ENCODE assay signal across 8 cellular contexts in the genomic region with DNA sequence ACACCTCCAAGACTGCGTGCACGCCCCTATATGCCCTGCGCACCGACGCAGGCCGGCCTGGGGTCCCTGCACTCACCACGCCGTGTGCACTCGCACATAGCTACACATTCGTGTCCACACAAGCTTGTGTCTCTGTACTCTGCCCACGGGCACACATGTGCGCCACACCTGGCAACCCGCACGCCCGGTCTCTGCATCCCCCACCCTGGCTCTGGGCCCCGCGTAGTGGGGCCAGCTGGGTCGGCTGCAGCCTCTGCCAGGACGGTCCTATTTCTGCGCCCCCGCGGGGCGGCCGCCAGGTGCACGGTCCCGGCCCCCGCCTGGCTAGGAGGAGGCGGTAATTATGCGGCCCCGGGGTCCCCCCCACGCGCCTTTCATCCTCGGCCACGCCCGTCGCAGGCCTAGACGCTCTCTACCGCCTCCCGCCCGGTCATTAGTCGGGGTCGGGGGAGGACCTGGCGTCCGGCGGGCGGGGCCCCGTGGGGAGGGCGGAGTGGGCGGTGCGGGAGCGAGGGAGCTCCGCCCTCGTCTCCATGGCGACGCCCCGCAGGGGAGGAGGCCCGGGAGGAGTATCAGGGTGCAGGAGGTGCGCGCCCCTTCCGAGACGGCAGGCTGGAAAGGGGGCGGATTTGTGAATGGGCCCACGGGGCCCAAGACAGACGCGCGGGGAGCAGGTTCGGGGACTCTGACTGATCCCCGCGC. TPM values are rescaled to one million over a fixed set of nuclear protein-coding genes. Genes with fewer than 3 reads are reported as not detected.
DNase-seq lines count a peak whose midpoint lies in the region; ATAC-seq, FAIRE-seq and TF ChIP-seq lines count a peak whose summit lies in the region.

No MANE protein-coding gene starts in this region.

- H3K4me3 ChIP-seq in A549 (peak overlapping the region; percentile 53), mononuclear cell (ENCODE audit: low read length) (peak overlapping the region; percentile 41)

- H3K9me3 Mint-ChIP-seq in stimulated activated effector memory CD8-positive, alpha-beta T cell treated with anti-CD3 and anti-CD28 coated beads, Interleukin-12 subunit alpha, Interleukin-12 subunit beta, amount 100 ng/mL, for 72 hours: no peaks in the 10 kb centered on the region

- H3K27ac Mint-ChIP-seq in stimulated activated effector memory CD8-positive, alpha-beta T cell treated with anti-CD3 and anti-CD28 coated beads, Interleukin-12 subunit alpha, Interleukin-12 subunit beta, amount 100 ng/mL, for 72 hours: peak overlapping the region; percentile 61

- H3K9me3 ChIP-seq in A549: no peaks in the 10 kb centered on the region
- H3K9me3 ChIP-seq in mononuclear cell (ENCODE audit: low read depth, low read length): no peaks in the 10 kb centered on the region

- H3K4me3 Mint-ChIP-seq in stimulated activated effector memory CD8-positive, alpha-beta T cell treated with anti-CD3 and anti-CD28 coated beads, Interleukin-12 subunit alpha, Interleukin-12 subunit beta, amount 100 ng/mL, for 72 hours: peak overlapping the region; percentile 89

- no peak for TF ChIP-seq RAD21 in A549 (conservative IDR thresholded peaks at IDR 0.05 in 1 of 2, IDR thresholded peaks at IDR 0.05 in 1 of 2)

- no peak for TF ChIP-seq POLR2A in A549 (IDR thresholded peaks at IDR 0.05; ENCODE audit: low read length)

- FAIRE-seq in A549 (lab: Jason Lieb, UNC) (no peak), GM18507 (lab: Jason Lieb, UNC) (peak; percentile 88)

- CTCF ChIA-PET in A549 (lab: Yijun Ruan, JAX): interaction anchor here (0.6 to 18.7 kb wide), 17 partner anchors 9 to 290 kb away, joined by 3 to 500 read pairs (median 4); a partner anchor contains a TSS

- POLR2A ChIA-PET in A549 (lab: Yijun Ruan, JAX): interaction anchor here (0.6 to 3.8 kb wide), 7 partner anchors 9 to 417 kb away, joined by 3 to 42 read pairs (median 13); a partner anchor contains a TSS

- peaks cover 65% of the 10 kb centered on the region for H3K36me3 Mint-ChIP-seq in stimulated activated effector memory CD8-positive, alpha-beta T cell treated with anti-CD3 and anti-CD28 coated beads, Interleukin-12 subunit alpha, Interleukin-12 subunit beta, amount 100 ng/mL, for 72 hours

- no peak for TF ChIP-seq CTCF in A549 (IDR thresholded peaks at IDR 0.05)

- 0 out of 5 replicates have a peak, but pooled peaks of 1 of the 2 experiments have one; percentile 14 for TF ChIP-seq EP300 in A549 (IDR thresholded peaks at IDR 0.05)

- peak overlapping the region; percentile 95 for H3K4me2 ChIP-seq in A549

- H3K27me3 ChIP-seq in mononuclear cell (ENCODE audit: insufficient read depth, low read length): no peaks in the 10 kb centered on the region

- ATAC-seq in A549 (peak; percentile 18 to 55), HG03196 (IDR thresholded peaks at IDR 0.05; ENCODE audit: unreplicated experiment) (peak; percentile 32)
- peak; percentile 64 for ATAC-seq in stimulated activated effector memory CD8-positive, alpha-beta T cell treated with anti-CD3 and anti-CD28 coated beads, Interleukin-12 subunit alpha, Interleukin-12 subunit beta, amount 100 ng/mL, for 72 hours

- 1% methylated on average over 17 of the region's 69 CpGs for WGBS in A549 (ENCODE audit: missing lambda C conversion rate)

- H3K4me1 ChIP-seq in A549 (peaks cover 63% of the 10 kb centered on the region), mononuclear cell (ENCODE audit: insufficient read depth, low read length) (peaks cover 92% of the 10 kb centered on the region)

- DNase-seq in A549 (ENCODE audit: low read depth in 1 of 2, low spot score in 1 of 2): peak; percentile 65 to 87
- DNase-seq in GM18507 (ENCODE audit: extremely low spot score, insufficient read length, low read depth): peak; percentile 73
- peak; percentile 79 to 82 for DNase-seq in NOMO-1 (lab: John Stamatoyannopoulos, UW; ENCODE audit: unreplicated experiment in 2 of 2)
- peak; percentile 75 for DNase-seq in activated T-cell treated with anti-CD3 and anti-CD28 coated beads for 1 hour (ENCODE audit: low read depth)
- peak; percentile 91 for DNase-seq in epidermal melanocyte (ENCODE audit: insufficient read length, low spot score)
- DNase-seq in stimulated activated effector memory CD8-positive, alpha-beta T cell treated with anti-CD3 and anti-CD28 coated beads, Interleukin-12 subunit alpha, Interleukin-12 subunit beta, amount 100 ng/mL, for 72 hours (ENCODE audit: low spot score in 2 of 2): peak; percentile 96

- peaks cover 74% of the 10 kb centered on the region for H3K4me1 Mint-ChIP-seq in stimulated activated effector memory CD8-positive, alpha-beta T cell treated with anti-CD3 and anti-CD28 coated beads, Interleukin-12 subunit alpha, Interleukin-12 subunit beta, amount 100 ng/mL, for 72 hours

- peak overlapping the region; percentile 90 to 100 for H3K27ac ChIP-seq in A549

TF ChIP-seq in A549, 52 proteins besides CTCF, POLR2A, EP300 and RAD21 (continues in another document):
- TF ChIP-seq ZSCAN20 (CRISPR knock-in tag; IDR thresholded peaks at IDR 0.05): no peak
- TF ChIP-seq, protein P1, sequence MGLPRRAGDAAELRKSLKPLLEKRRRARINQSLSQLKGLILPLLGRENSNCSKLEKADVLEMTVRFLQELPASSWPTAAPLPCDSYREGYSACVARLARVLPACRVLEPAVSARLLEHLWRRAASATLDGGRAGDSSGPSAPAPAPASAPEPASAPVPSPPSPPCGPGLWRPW (IDR thresholded peaks at IDR 0.05): no peak
- TF ChIP-seq TP53 (CRISPR knock-in tag; IDR thresholded peaks at IDR 0.05): no peak
- TF ChIP-seq NFE2L2 (conservative IDR thresholded peaks at IDR 0.05; ENCODE audit: low read length): no peak
- TF ChIP-seq, protein P2, sequence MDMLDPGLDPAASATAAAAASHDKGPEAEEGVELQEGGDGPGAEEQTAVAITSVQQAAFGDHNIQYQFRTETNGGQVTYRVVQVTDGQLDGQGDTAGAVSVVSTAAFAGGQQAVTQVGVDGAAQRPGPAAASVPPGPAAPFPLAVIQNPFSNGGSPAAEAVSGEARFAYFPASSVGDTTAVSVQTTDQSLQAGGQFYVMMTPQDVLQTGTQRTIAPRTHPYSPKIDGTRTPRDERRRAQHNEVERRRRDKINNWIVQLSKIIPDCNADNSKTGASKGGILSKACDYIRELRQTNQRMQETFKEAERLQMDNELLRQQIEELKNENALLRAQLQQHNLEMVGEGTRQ (IDR thresholded peaks at IDR 0.05): no peak
- TF ChIP-seq, protein P3, sequence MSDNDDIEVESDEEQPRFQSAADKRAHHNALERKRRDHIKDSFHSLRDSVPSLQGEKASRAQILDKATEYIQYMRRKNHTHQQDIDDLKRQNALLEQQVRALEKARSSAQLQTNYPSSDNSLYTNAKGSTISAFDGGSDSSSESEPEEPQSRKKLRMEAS (IDR thresholded peaks at IDR 0.05): peak; percentile 49; the same call in 1 of the 2 replicates
- TF ChIP-seq, protein P4, sequence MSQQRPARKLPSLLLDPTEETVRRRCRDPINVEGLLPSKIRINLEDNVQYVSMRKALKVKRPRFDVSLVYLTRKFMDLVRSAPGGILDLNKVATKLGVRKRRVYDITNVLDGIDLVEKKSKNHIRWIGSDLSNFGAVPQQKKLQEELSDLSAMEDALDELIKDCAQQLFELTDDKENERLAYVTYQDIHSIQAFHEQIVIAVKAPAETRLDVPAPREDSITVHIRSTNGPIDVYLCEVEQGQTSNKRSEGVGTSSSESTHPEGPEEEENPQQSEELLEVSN (IDR thresholded peaks at IDR 0.05; ENCODE audit: borderline replicate concordance, low read depth): peak; percentile 41; the same call in 1 of the 2 replicates
- TF ChIP-seq FOSB (CRISPR knock-in tag; IDR thresholded peaks at IDR 0.05): no peak
- TF ChIP-seq NR3C1 (IDR thresholded peaks at IDR 0.05): no peak
- TF ChIP-seq KDM5A (IDR thresholded peaks at IDR 0.05): no peak
- no peak for TF ChIP-seq BHLHE40 (IDR thresholded peaks at IDR 0.05; ENCODE audit: low read depth, low read length)
- 0 out of 2 replicates have a peak, but pooled peaks have one; percentile 58 for TF ChIP-seq HOXA7 (CRISPR knock-in tag; IDR thresholded peaks at IDR 0.05)

RNA-seq across cellular contexts. Expression of a gene that starts 2.9 kb away (rescaled TPM):
- polyA plus RNA-seq in A549 (2011; rRNA removed): 92.4 and 151 TPM in 2 replicates
- 111 and 147 TPM in 2 replicates for polyA plus RNA-seq in A549 (2012; cell fraction: cytosol; rRNA removed)
- 246 and 410 TPM in 2 replicates for polyA plus RNA-seq in A549 (2012; cell fraction: nucleus; rRNA removed)
- 178 to 201 TPM (median 189 TPM) in 3 replicates for polyA plus RNA-seq in A549 (2017; fragmentation: RNase III; extraction: RNeasy Plus Mini Kit Qiagen cat#74134 plus additional on column Dnase treatment)
- 38.3 and 44.0 TPM in 2 replicates for polyA minus RNA-seq in A549 (2011; rRNA and poly(A)+ RNA removed)
- 455 TPM for total RNA-seq in mononuclear cell

RNA-seq across cellular contexts. Expression of a gene that starts 9.1 kb away (rescaled TPM):
- polyA plus RNA-seq in A549 (2011; rRNA removed) (22.7 and 24.8 TPM in 2 replicates), A549 (2017; fragmentation: RNase III; extraction: RNeasy Plus Mini Kit Qiagen cat#74134 plus additional on column Dnase treatment) (35.6 to 37.6 TPM (median 37.1 TPM) in 3 replicates)
- 96.5 and 113 TPM in 2 replicates for polyA plus RNA-seq in A549 (2012; cell fraction: cytosol; rRNA removed)
- polyA plus RNA-seq in A549 (2012; cell fraction: nucleus; rRNA removed): 61.6 and 78.1 TPM in 2 replicates
- polyA minus RNA-seq in A549 (2011; rRNA and poly(A)+ RNA removed): 5.3 and 6.7 TPM in 2 replicates
- total RNA-seq in mononuclear cell: 16.3 TPM

RNA-seq across cellular contexts. Expression of a gene that starts 17.9 kb away (rescaled TPM):
- polyA plus RNA-seq in A549 (2011; rRNA removed) (9.1 and 11.8 TPM in 2 replicates), A549 (2017; fragmentation: RNase III; extraction: RNeasy Plus Mini Kit Qiagen cat#74134 plus additional on column Dnase treatment) (27.7 to 33.4 TPM (median 31.4 TPM) in 3 replicates)
- polyA plus RNA-seq in A549 (2012; cell fraction: cytosol; rRNA removed): 17.7 and 27.8 TPM in 2 replicates
- 45.7 and 73.9 TPM in 2 replicates for polyA plus RNA-seq in A549 (2012; cell fraction: nucleus; rRNA removed)
- 23.7 and 25.2 TPM in 2 replicates for polyA minus RNA-seq in A549 (2011; rRNA and poly(A)+ RNA removed)
- total RNA-seq in mononuclear cell: 67.0 TPM

RNA-seq across cellular contexts. Expression of a gene that starts 19.4 kb away (rescaled TPM):
- polyA plus RNA-seq in A549 (2011; rRNA removed): 0.16 and 0.24 TPM in 2 replicates
- 0.62 and 0.97 TPM in 2 replicates for polyA plus RNA-seq in A549 (2012; cell fraction: cytosol; rRNA removed)
- polyA plus RNA-seq in A549 (2012; cell fraction: nucleus; rRNA removed): 1.3 and 1.5 TPM in 2 replicates
- 0.84 to 1.3 TPM (median 1.2 TPM) in 3 replicates for polyA plus RNA-seq in A549 (2017; fragmentation: RNase III; extraction: RNeasy Plus Mini Kit Qiagen cat#74134 plus additional on column Dnase treatment)
- polyA minus RNA-seq in A549 (2011; rRNA and poly(A)+ RNA removed): 0.29 TPM in 1 of 2 replicates, not detected in the other
- not detected for total RNA-seq in mononuclear cell

RNA-seq across cellular contexts. Expression of a gene that starts 24.7 kb away (rescaled TPM):
- polyA plus RNA-seq in A549 (2011; rRNA removed): 18.5 and 28.7 TPM in 2 replicates
- polyA plus RNA-seq in A549 (2012; cell fraction: cytosol; rRNA removed): 158 and 210 TPM in 2 replicates
- polyA plus RNA-seq in A549 (2012; cell fraction: nucleus; rRNA removed): 114 and 225 TPM in 2 replicates
- polyA plus RNA-seq in A549 (2017; fragmentation: RNase III; extraction: RNeasy Plus Mini Kit Qiagen cat#74134 plus additional on column Dnase treatment): 96.9 to 101 TPM (median 99.7 TPM) in 3 replicates
- polyA minus RNA-seq in A549 (2011; rRNA and poly(A)+ RNA removed): 12.4 and 18.2 TPM in 2 replicates
- total RNA-seq in mononuclear cell: 10.4 TPM

Comparison
In these comparisons a context has a peak if more than half of its experiments do, and no peak if none do; other contexts are left out.
1. Peak in every context shown above with its lines: DNase-seq, ATAC-seq, H3K4me3 ChIP-seq and H3K27ac ChIP-seq.